9 cellular contexts compared by ENCODE assay signal in genomic region chr5:56155992-56156584, GRCh38.
A peak's percentile ranks its signal among the peaks of the same experiment; 100 is the strongest.
DNase-seq lines count a peak whose midpoint lies in the region; ATAC-seq lines count a peak whose summit lies in the region.
"Had no signal": no experiment of that assay in that cellular context is flagged by ENCODE, and none has a peak within 500 bp of the region (broad histone marks: within the 10 kb centered on the region; RNA-seq: fewer than 3 reads in every experiment).

No MANE protein-coding gene starts in this region.

- no peaks in the 10 kb centered on the region for H3K36me3 ChIP-seq in naive thymus-derived CD4-positive, alpha-beta T cell (ENCODE audit: control insufficient read depth in 2 of 3, insufficient read depth in 3 of 3, low read length in 3 of 3)

- DNase-seq in activated CD4-positive, alpha-beta memory T cell treated with anti-CD3 and anti-CD28 coated beads, Interleukin-2, amount 10 ng/mL, durations not matched to agents 7 days and 5 days, result no peak
- no peak for DNase-seq in naive thymus-derived CD4-positive, alpha-beta T cell
- DNase-seq in activated gamma-delta T cell treated with Interleukin-2 at 50 U/mL for 16 hours, result no peak
- DNase-seq in stimulated activated CD4-positive, alpha-beta T cell treated with anti-CD3 and anti-CD28 coated beads, Interleukin-4, amount 100 ng/mL, for 24 hours, result no peak
- DNase-seq: NCI-H1105 treated with DMSO at 0.1 percent for 48 hours had no signal

- H3K27me3 Mint-ChIP-seq in activated CD4-positive, alpha-beta memory T cell treated with anti-CD3 and anti-CD28 coated beads, Interleukin-2, amount 10 ng/mL, durations not matched to agents 7 days and 5 days, result no peaks in the 10 kb centered on the region
- H3K27me3 Mint-ChIP-seq in naive thymus-derived CD4-positive, alpha-beta T cell, result no peaks in the 10 kb centered on the region

- intact Hi-C loops in naive thymus-derived CD4-positive, alpha-beta T cell (cut with micrococcal nuclease), result loop anchor here (1.0 to 10.0 kb wide), 5 partner anchors 8 to 1019 kb away; partner anchors contain the start of genes GPBP1 (in 1 of the 2) and MAP3K1 (in 1 of the 2)

- peaks cover 6% of the 10 kb centered on the region for H3K36me3 Mint-ChIP-seq in activated CD4-positive, alpha-beta memory T cell treated with anti-CD3 and anti-CD28 coated beads, Interleukin-2, amount 10 ng/mL, durations not matched to agents 7 days and 5 days (ENCODE audit: low read depth)
- H3K36me3 Mint-ChIP-seq in naive thymus-derived CD4-positive, alpha-beta T cell, result peaks cover 0 to 33% (median 9%) of the 10 kb centered on the region in 5 donors

- CTCF ChIA-PET in activated CD4-positive, alpha-beta memory T cell treated with anti-CD3 and anti-CD28 coated beads, Interleukin-2, amount 10 ng/mL, durations not matched to agents 7 days and 5 days (lab: Charles Lee), result no interaction called here
- CTCF ChIA-PET in naive thymus-derived CD4-positive, alpha-beta T cell (lab: Charles Lee), result interaction anchor here (0.6 to 1.1 kb wide), 3 partner anchors 17 to 182 kb away, joined by 3 to 6 read pairs (median 3); no protein-coding TSS in a partner anchor

- H3K27me3 ChIP-seq in naive thymus-derived CD4-positive, alpha-beta T cell (ENCODE audit: control insufficient read depth in 2 of 2, insufficient read depth in 2 of 2, low read length in 2 of 2), result peaks cover 0 to 2% of the 10 kb centered on the region in 2 donors

- H3K27ac Mint-ChIP-seq in activated CD4-positive, alpha-beta memory T cell treated with anti-CD3 and anti-CD28 coated beads, Interleukin-2, amount 10 ng/mL, durations not matched to agents 7 days and 5 days, result peak overlapping the region; percentile 76
- H3K27ac Mint-ChIP-seq in naive thymus-derived CD4-positive, alpha-beta T cell, result peak overlapping the region; percentile 87 to 98 (median 95)

- H3K9me3 Mint-ChIP-seq in activated CD4-positive, alpha-beta memory T cell treated with anti-CD3 and anti-CD28 coated beads, Interleukin-2, amount 10 ng/mL, durations not matched to agents 7 days and 5 days, result no peaks in the 10 kb centered on the region
- H3K9me3 Mint-ChIP-seq in naive thymus-derived CD4-positive, alpha-beta T cell, result no peaks in the 10 kb centered on the region

- H3K4me1 ChIP-seq in naive thymus-derived CD4-positive, alpha-beta T cell (ENCODE audit: control insufficient read depth in 2 of 2, insufficient read depth in 2 of 2, low read length in 2 of 2), result peaks cover 11 to 71% of the 10 kb centered on the region in 2 donors

- ATAC-seq in GM18861 (IDR thresholded peaks at IDR 0.05; ENCODE audit: unreplicated experiment), result peak; percentile 4
- ATAC-seq in HG02970 (IDR thresholded peaks at IDR 0.05; ENCODE audit: low FRiP score, unreplicated experiment), result peak; percentile 10
- ATAC-seq in naive thymus-derived CD4-positive, alpha-beta T cell, result peak; percentile 48
- no peak for ATAC-seq in HG03571 (IDR thresholded peaks at IDR 0.05; ENCODE audit: unreplicated experiment)
- ATAC-seq in GM21367 (IDR thresholded peaks at IDR 0.05; ENCODE audit: unreplicated experiment), result no peak

- H3K27ac ChIP-seq in naive thymus-derived CD4-positive, alpha-beta T cell (ENCODE audit: low read depth, low read length), result peak overlapping the region; percentile 61

- no peak overlapping the region for H3K4me3 Mint-ChIP-seq in activated CD4-positive, alpha-beta memory T cell treated with anti-CD3 and anti-CD28 coated beads, Interleukin-2, amount 10 ng/mL, durations not matched to agents 7 days and 5 days
- H3K4me3 Mint-ChIP-seq in naive thymus-derived CD4-positive, alpha-beta T cell, result peak overlapping the region; percentile 25 to 96 (median 94)

- H3K4me3 ChIP-seq in naive thymus-derived CD4-positive, alpha-beta T cell (ENCODE audit: low read length), result no peak overlapping the region

- H3K4me1 Mint-ChIP-seq in activated CD4-positive, alpha-beta memory T cell treated with anti-CD3 and anti-CD28 coated beads, Interleukin-2, amount 10 ng/mL, durations not matched to agents 7 days and 5 days, result peaks cover 76% of the 10 kb centered on the region
- peaks cover 60 to 89% (median 79%) of the 10 kb centered on the region in 7 donors for H3K4me1 Mint-ChIP-seq in naive thymus-derived CD4-positive, alpha-beta T cell

- no peaks in the 10 kb centered on the region for H3K9me3 ChIP-seq in naive thymus-derived CD4-positive, alpha-beta T cell (ENCODE audit: control insufficient read depth in 2 of 3, low read length in 3 of 3)

- POLR2A ChIA-PET in activated CD4-positive, alpha-beta memory T cell treated with anti-CD3 and anti-CD28 coated beads, Interleukin-2, amount 10 ng/mL, durations not matched to agents 7 days and 5 days (lab: Charles Lee), result no interaction called here
- POLR2A ChIA-PET in naive thymus-derived CD4-positive, alpha-beta T cell (lab: Charles Lee), result interaction anchor here (0.6 to 3.7 kb wide), 8 partner anchors 9 to 154 kb away, joined by 3 to 24 read pairs (median 6); no protein-coding TSS in a partner anchor

Comparison
In these comparisons a context has a peak if more than half of its experiments do, and no peak if none do; other contexts are left out.
1. ATAC-seq: peak in GM18861 (single experiment), HG02970 (single experiment) and naive thymus-derived CD4-positive, alpha-beta T cell (single experiment); none in HG03571 (single experiment) and GM21367 (single experiment).